ENCODE assay signal across 18 cellular contexts in the genomic region with DNA sequence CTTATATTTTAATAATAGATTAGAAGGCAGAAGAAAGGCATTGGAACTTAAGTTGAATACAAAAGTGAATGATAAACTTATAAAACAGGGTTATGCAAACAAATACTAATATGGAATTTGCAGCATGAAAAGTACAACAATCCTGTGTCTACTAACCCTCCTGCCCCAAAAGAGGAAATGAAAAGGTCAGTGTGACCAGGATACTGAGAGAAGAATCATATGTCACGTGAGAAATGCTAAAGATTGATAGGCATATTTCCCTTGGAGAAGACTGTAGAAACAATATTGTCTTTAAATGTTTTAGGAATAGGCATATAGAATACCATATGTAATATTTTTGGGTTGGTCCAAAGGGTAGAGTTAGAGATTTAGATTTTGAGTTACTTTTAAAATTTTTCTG. TPM values are rescaled to one million over a fixed set of nuclear protein-coding genes. Genes with fewer than 3 reads are reported as not detected.
DNase-seq lines count a peak whose midpoint lies in the region; ATAC-seq and TF ChIP-seq lines count a peak whose summit lies in the region.
"Had no signal": no experiment of that assay in that cellular context is flagged by ENCODE, and none has a peak within 500 bp of the region (broad histone marks: within the 10 kb centered on the region; RNA-seq: fewer than 3 reads in every experiment).

No MANE protein-coding gene starts in this region.

- no peaks in the 10 kb centered on the region for H3K27me3 ChIP-seq in Loucy (ENCODE audit: insufficient read depth, low read length, poor library complexity, severe bottlenecking)
- H3K27me3 ChIP-seq in mammary epithelial cell (ENCODE audit: insufficient read depth, low read length): no peaks in the 10 kb centered on the region
- H3K27me3 ChIP-seq: BE2C had no signal

- H3K9ac ChIP-seq in Loucy (ENCODE audit: low read depth, low read length, poor library complexity, severe bottlenecking): no peak overlapping the region
- H3K9ac ChIP-seq in mammary epithelial cell (ENCODE audit: insufficient read depth, low read length): no peak overlapping the region
- H3K9ac ChIP-seq: GM23248 had no signal

- peak overlapping the region; percentile 52 for H3K27ac Mint-ChIP-seq in dendritic cell treated with granulocyte-macrophage colony-stimulating factor and Interleukin-4, amounts not matched to agents 40 ng/mL and 50 ng/mL, for 4 days

- dilution Hi-C loops in mammary epithelial cell (cut with HindIII; ENCODE audit: low sequenced_read_pairs): no loop called here

- no peaks in the 10 kb centered on the region for H3F3A ChIP-seq in Loucy (ENCODE audit: low read depth)

- intact Hi-C loops in dendritic cell treated with granulocyte-macrophage colony-stimulating factor and Interleukin-4, amounts not matched to agents 40 ng/mL and 50 ng/mL, for 4 days (cut with micrococcal nuclease): no loop called here
- intact Hi-C loops in mammary epithelial cell (cut with micrococcal nuclease): no loop called here

- H3K9me3 ChIP-seq in Loucy (ENCODE audit: insufficient read depth, low read depth, low read length): no peaks in the 10 kb centered on the region
- no peaks in the 10 kb centered on the region for H3K9me3 ChIP-seq in mammary epithelial cell (replicated peaks; ENCODE audit: insufficient read depth, low read length)
- H3K9me3 ChIP-seq: HAP-1 had no signal

- H3K27ac ChIP-seq in mammary epithelial cell (ENCODE audit: insufficient read depth, low read depth, low read length): no peak overlapping the region
- H3K27ac ChIP-seq: GM23248 had no signal

- H3K4me3 ChIP-seq in Loucy (ENCODE audit: low read length, poor library complexity, severe bottlenecking): no peak overlapping the region
- no peak overlapping the region for H3K4me3 ChIP-seq in mammary epithelial cell (replicated peaks in 1 of 3; ENCODE audit: insufficient read depth in 1 of 3, low read depth in 2 of 3, low read length in 3 of 3)
- H3K4me3 ChIP-seq: GM23248, HAP-1 had no signal

- H3K36me3 Mint-ChIP-seq in dendritic cell treated with granulocyte-macrophage colony-stimulating factor and Interleukin-4, amounts not matched to agents 40 ng/mL and 50 ng/mL, for 4 days (ENCODE audit: low read depth): peaks cover 30% of the 10 kb centered on the region

- CTCF ChIA-PET in mammary epithelial cell (lab: Charles Lee; ENCODE audit: low non-redundant PET): no interaction called here

- H3K4me3 Mint-ChIP-seq in dendritic cell treated with granulocyte-macrophage colony-stimulating factor and Interleukin-4, amounts not matched to agents 40 ng/mL and 50 ng/mL, for 4 days: no peak overlapping the region
- H3K4me3 Mint-ChIP-seq: CD4-positive, alpha-beta memory T cell had no signal

- no peaks in the 10 kb centered on the region for H3K9me2 ChIP-seq in Loucy (replicated peaks; ENCODE audit: low read depth, low read length)

- no TSS peak for BruUV-seq in mammary epithelial cell (replicated peaks; lab: Mats Ljungman, UMichigan)

- ATAC-seq in GM18511 (IDR thresholded peaks at IDR 0.05; ENCODE audit: unreplicated experiment): no peak

- in situ Hi-C loops in SK-MEL-5 (cut with HindIII; ENCODE audit: low pct_unique_long_range_greater_than_20kb, low sequenced_read_pairs): no loop called here
- in situ Hi-C loops in mammary epithelial cell (cut with MboI; ENCODE audit: low sequenced_read_pairs in 2 of 2): no loop called here

- DNase-seq in CD1c-positive myeloid dendritic cell (ENCODE audit: extremely low spot score): peak; percentile 53
- DNase-seq in SK-MEL-5 (ENCODE audit: low read depth, low spot score): peak; percentile 5
- DNase-seq in RKO (ENCODE audit: low spot score): no peak
- no peak for DNase-seq in mammary epithelial cell
- DNase-seq: ACHN; BE2C; C1 segment of cervical spinal cord; CD4-positive, alpha-beta memory T cell; DMS153; DMS79; GDM1; GM23248 had no signal

- peaks cover 43% of the 10 kb centered on the region for H3K4me1 Mint-ChIP-seq in dendritic cell treated with granulocyte-macrophage colony-stimulating factor and Interleukin-4, amounts not matched to agents 40 ng/mL and 50 ng/mL, for 4 days (ENCODE audit: low read depth)

- 95% methylated on average over 1 of the region's 1 CpG for WGBS in mammary epithelial cell (ENCODE audit: low coverage, missing lambda C conversion rate)

- H3K9me3 Mint-ChIP-seq in dendritic cell treated with granulocyte-macrophage colony-stimulating factor and Interleukin-4, amounts not matched to agents 40 ng/mL and 50 ng/mL, for 4 days: no peaks in the 10 kb centered on the region

- H2AFZ ChIP-seq in Loucy (ENCODE audit: low read length) (no peak overlapping the region), mammary epithelial cell (ENCODE audit: low read depth, low read length) (no peak overlapping the region)
- H2AFZ ChIP-seq: GM23248 had no signal

- peaks cover 11% of the 10 kb centered on the region for H3K4me1 ChIP-seq in Loucy (ENCODE audit: insufficient read depth, low read length, poor library complexity, severe bottlenecking)
- H3K4me1 ChIP-seq in mammary epithelial cell (ENCODE audit: insufficient read depth, low read length): peaks cover 15% of the 10 kb centered on the region
- H3K4me1 ChIP-seq: BE2C had no signal

- H3K4me2 ChIP-seq in Loucy (ENCODE audit: low read depth, low read length, poor library complexity, severe bottlenecking) (peak overlapping the region; percentile 70), mammary epithelial cell (ENCODE audit: insufficient read depth, low read depth, low read length) (no peak overlapping the region)

- H3K79me2 ChIP-seq in Loucy (ENCODE audit: insufficient read depth, low read length): peaks cover 36% of the 10 kb centered on the region
- H3K79me2 ChIP-seq in mammary epithelial cell (ENCODE audit: insufficient read depth, low read length): peaks cover 67% of the 10 kb centered on the region

- H3K27me3 Mint-ChIP-seq in dendritic cell treated with granulocyte-macrophage colony-stimulating factor and Interleukin-4, amounts not matched to agents 40 ng/mL and 50 ng/mL, for 4 days: no peaks in the 10 kb centered on the region

- H3K36me3 ChIP-seq in Loucy (ENCODE audit: insufficient read depth, low read length) (peaks cover 16% of the 10 kb centered on the region; the same call in 1 of the 2 replicates), mammary epithelial cell (ENCODE audit: insufficient read depth, low read length) (peaks cover 22% of the 10 kb centered on the region)

- TF ChIP-seq CTCF in Loucy (conservative IDR thresholded peaks at IDR 0.05; ENCODE audit: low read length) (no peak), mammary epithelial cell (conservative IDR thresholded peaks at IDR 0.05 in 1 of 2, IDR thresholded peaks at IDR 0.05 in 1 of 2; ENCODE audit: extremely low read depth in 1 of 2, insufficient read depth in 1 of 2, low read depth in 1 of 2, low read length in 2 of 2) (no peak)

- H4K20me1 ChIP-seq in Loucy (ENCODE audit: insufficient read depth, low read length, poor library complexity, severe bottlenecking) (peaks cover 20% of the 10 kb centered on the region), mammary epithelial cell (ENCODE audit: insufficient read depth, low read length) (no peaks in the 10 kb centered on the region)

RNA-seq across cellular contexts. Expression of a gene that starts 3.8 kb away (rescaled TPM):
- total RNA-seq in SK-MEL-5 (2014; rRNA removed; shearing (Covaris generic)): 71.6 and 77.1 TPM in 2 replicates
- 23.8 and 38.7 TPM in 2 replicates for polyA plus RNA-seq in SK-MEL-5 (2015; cell fraction: cytosol; rRNA removed)
- polyA plus RNA-seq in SK-MEL-5 (2015; cell fraction: nucleus; rRNA removed): 95.1 and 116 TPM in 2 replicates
- total RNA-seq in mammary epithelial cell: 10 to 100 TPM; 45.5 to 67.2 TPM
- polyA plus RNA-seq in mammary epithelial cell: 21.3 TPM
- polyA minus RNA-seq in mammary epithelial cell: 55.6 TPM

RNA-seq across cellular contexts. Expression of a gene that starts 24.5 kb away (rescaled TPM):
- 0.13 TPM in 1 of 2 replicates, not detected in the other for total RNA-seq in SK-MEL-5 (2014; rRNA removed; shearing (Covaris generic))
- polyA plus RNA-seq in SK-MEL-5 (2015; cell fraction: cytosol; rRNA removed): not detected in 2 replicates
- not detected in 2 replicates for polyA plus RNA-seq in SK-MEL-5 (2015; cell fraction: nucleus; rRNA removed)
- 1 to 10 TPM; 1.0 to 6.2 TPM for total RNA-seq in mammary epithelial cell
- polyA plus RNA-seq in mammary epithelial cell: 0.58 TPM
- 2.8 TPM for polyA minus RNA-seq in mammary epithelial cell
- total RNA-seq: CD4-positive, alpha-beta memory T cell; Daoy; GM23248; HT-29 had no signal
- polyA plus RNA-seq: CD4-positive, alpha-beta memory T cell; GM23248 had no signal

Comparison
In these comparisons a context has a peak if more than half of its experiments do, and no peak if none do; other contexts are left out.
1. DNase-seq: peak in CD1c-positive myeloid dendritic cell (single experiment) and SK-MEL-5 (single experiment); none in RKO (single experiment) and mammary epithelial cell (single experiment).